8 cellular contexts compared by ENCODE assay signal in genomic region chr9:35603506-35603985, GRCh38. TPM values are rescaled to one million over a fixed set of nuclear protein-coding genes. Genes with fewer than 3 reads are reported as not detected.
DNase-seq lines count a peak whose midpoint lies in the region; ATAC-seq and TF ChIP-seq lines count a peak whose summit lies in the region.

No MANE protein-coding gene starts in this region.

- peaks cover 34% of the 10 kb centered on the region for H3K4me1 Mint-ChIP-seq in neural crest cell

- TF ChIP-seq POLR2A in esophagus squamous epithelium (IDR thresholded peaks at IDR 0.05) = no peak

- TF ChIP-seq CTCF in C4-2B (conservative IDR thresholded peaks at IDR 0.05) (no peak), WI38 (IDR thresholded peaks at IDR 0.05; ENCODE audit: low read depth, low read length) (no peak), esophagus squamous epithelium (IDR thresholded peaks at IDR 0.05) (no peak), neural crest cell (conservative IDR thresholded peaks at IDR 0.05) (no peak)

- WGBS in esophagus squamous epithelium, 2 donors = 1 to 3% methylated on average over 16 to 18 of the region's 18 CpGs

- peaks cover 15 to 46% (median 16%) of the 10 kb centered on the region in 3 donors for H3K4me1 ChIP-seq in esophagus squamous epithelium

- peaks cover 2% of the 10 kb centered on the region for H3K9me3 Mint-ChIP-seq in neural crest cell

- DNase-seq in HCEC 1CT = peak; percentile 72
- DNase-seq in esophagus squamous epithelium (lab: John Stamatoyannopoulos, UW) = no peak
- no peak for DNase-seq in neural crest cell (ENCODE audit: low read depth, low spot score)
- no peak for DNase-seq in glomerular visceral epithelial cell (ENCODE audit: extremely low spot score)
- DNase-seq in activated CD4-positive, CD25-positive, alpha-beta regulatory T cell (lab: John Stamatoyannopoulos, UW) = no peak

- peak overlapping the region; percentile 99 for H3K4me3 Mint-ChIP-seq in neural crest cell

- H3K4me3 ChIP-seq in WI38 (ENCODE audit: low read depth, low read length) = peak overlapping the region; percentile 54
- peak overlapping the region; percentile 24 to 96 (median 80) for H3K4me3 ChIP-seq in esophagus squamous epithelium

- H3K27ac Mint-ChIP-seq in neural crest cell (ENCODE audit: unreplicated experiment) = peak overlapping the region; percentile 91

- no peaks in the 10 kb centered on the region for H3K9me3 ChIP-seq in esophagus squamous epithelium

- no peaks in the 10 kb centered on the region for H3K27me3 Mint-ChIP-seq in neural crest cell (ENCODE audit: low read depth)

- peak overlapping the region; percentile 85 for H3K27ac ChIP-seq in C4-2B
- H3K27ac ChIP-seq in esophagus squamous epithelium = peak overlapping the region; percentile 77 to 98 (median 96)

- H3K36me3 Mint-ChIP-seq in neural crest cell (ENCODE audit: low read depth) = peaks cover 2% of the 10 kb centered on the region

- intact Hi-C loops in esophagus squamous epithelium (cut with DNase I) = loop anchor here (10.0 kb wide), 2 partner anchors 81 to 131 kb away; partner anchors contain the start of genes CREB3, TLN1 and TPM2

- no peaks in the 10 kb centered on the region for H3K27me3 ChIP-seq in esophagus squamous epithelium

- H3K36me3 ChIP-seq in esophagus squamous epithelium = peaks cover 5 to 19% (median 7%) of the 10 kb centered on the region in 3 donors

- ATAC-seq in HG02884 (IDR thresholded peaks at IDR 0.05; ENCODE audit: unreplicated experiment) = no peak

RNA-seq across cellular contexts. Expression of gene TESK1, which starts 1.5 kb away (rescaled TPM):
- 10 to 100 TPM; 10.1 to 22.1 (median 14.4) TPM for total RNA-seq in esophagus squamous epithelium
- 42.7 and 47.6 TPM in 2 replicates for total RNA-seq in neural crest cell

RNA-seq across cellular contexts. Expression of gene CD72, which starts 14.7 kb away (rescaled TPM):
- total RNA-seq in esophagus squamous epithelium = 1 to 10 TPM in 1 of 4 donors, under 1 TPM in 1, not detected in 2; 0.27 to 1.9 TPM
- 1.4 and 2.0 TPM in 2 replicates for total RNA-seq in neural crest cell

RNA-seq across cellular contexts. Expression of gene SIT1, which starts 47.2 kb away (rescaled TPM):
- total RNA-seq in esophagus squamous epithelium = 1 to 10 TPM in 3 of 4 donors, under 1 TPM in 1; 0.42 to 4.2 (median 1.5) TPM
- total RNA-seq in neural crest cell = 0.33 TPM in 1 of 2 replicates, not detected in the other

RNA-seq across cellular contexts. Expression of gene RMRP, which starts 54.3 kb away (rescaled TPM):
- total RNA-seq in esophagus squamous epithelium = 1,000 to 10,000 TPM in 3 of 4 donors, 100 to 1,000 TPM in 1; 759 to 4,621 (median 3,503) TPM
- total RNA-seq in neural crest cell = 14,026 and 17,379 TPM in 2 replicates

RNA-seq across cellular contexts. Expression of gene CCDC107, which starts 54.5 kb away (rescaled TPM):
- total RNA-seq in esophagus squamous epithelium = 10 to 100 TPM in 3 of 4 donors, 1 to 10 TPM in 1; 6.6 to 19.6 (median 14.2) TPM
- 15.4 and 17.2 TPM in 2 replicates for total RNA-seq in neural crest cell
